Comparison of ENCODE assay signal across 36 cellular contexts in the genomic region with DNA sequence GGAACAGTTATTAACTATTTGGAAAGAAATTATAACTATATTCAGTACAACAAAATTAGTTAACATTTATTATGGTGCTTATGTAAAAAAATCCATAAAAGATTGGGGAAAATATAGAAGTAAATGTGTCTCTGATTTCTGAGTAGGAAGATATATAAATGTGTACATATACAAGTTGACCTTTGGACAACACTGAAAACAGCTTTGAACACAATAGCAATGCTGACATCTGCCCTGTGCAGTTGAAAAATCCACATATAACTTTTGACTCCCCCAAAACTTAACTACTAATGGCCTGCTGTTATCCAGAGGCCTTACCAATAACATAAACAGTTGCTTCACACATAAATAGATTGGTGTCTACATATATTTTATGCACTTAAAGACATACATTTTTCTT. TPM values are rescaled to one million over a fixed set of nuclear protein-coding genes. Genes with fewer than 3 reads are reported as not detected.
DNase-seq lines count a peak whose midpoint lies in the region; ATAC-seq, FAIRE-seq and TF ChIP-seq lines count a peak whose summit lies in the region.
"Had no signal": no experiment of that assay in that cellular context is flagged by ENCODE, and none has a peak within 500 bp of the region (broad histone marks: within the 10 kb centered on the region; RNA-seq: fewer than 3 reads in every experiment).

No MANE protein-coding gene starts in this region.

- DNase-seq in HepG2 (ENCODE audit: low spot score) (peak; percentile 49), right lobe of liver (no peak), GM18507 (ENCODE audit: extremely low spot score, insufficient read length, low read depth) (no peak), left colon (no peak), HCEC 1CT (no peak), DMS79 (lab: John Stamatoyannopoulos, UW) (no peak)
- DNase-seq: 8988T; ACHN; AML-193; BE2C; C1 segment of cervical spinal cord; Caco-2; Calu3; CD4-positive, alpha-beta memory T cell; CD4-positive, alpha-beta T cell; CD4-positive, CD25-positive, alpha-beta regulatory T cell; CD8-positive, alpha-beta memory T cell; CD8-positive, alpha-beta T cell; COR-L47; DMS 273 treated with DMSO at 0.1 percent for 48 hours; DMS153; DMS53; DMS79 treated with DMSO at 0.1 percent for 48 hours; DND-41; EL had no signal

- H3K4me1 ChIP-seq in HepG2 (ENCODE audit: insufficient read depth, low read length) (peaks cover 10% of the 10 kb centered on the region), right lobe of liver (no peaks in the 10 kb centered on the region)
- H3K4me1 ChIP-seq: A549, BE2C, Caco-2 had no signal

- no peak for TF ChIP-seq POLR2A in HepG2 (IDR thresholded peaks at IDR 0.05; ENCODE audit: insufficient read depth in 1 of 2, low read depth in 2 of 2, low read length in 2 of 2)
- TF ChIP-seq POLR2A in right lobe of liver (IDR thresholded peaks at IDR 0.05): no peak

- intact Hi-C loops in HepG2 (cut with micrococcal nuclease; ENCODE audit: unreplicated experiment) (no loop called here), right lobe of liver (cut with DNase I) (no loop called here), left colon (cut with DNase I, micrococcal nuclease) (no loop called here)

- H3K36me3 ChIP-seq in HepG2 (replicated peaks in 1 of 2; ENCODE audit: control insufficient read depth in 1 of 2, insufficient read depth in 2 of 2, low read length in 2 of 2): peaks cover 2 to 34% of the 10 kb centered on the region in 2 experiments; a peak in 4 of 5 replicates
- H3K36me3 ChIP-seq in right lobe of liver: peaks cover 0 to 56% (median 3%) of the 10 kb centered on the region in 4 donors

- no peaks in the 10 kb centered on the region for H3K79me2 ChIP-seq in HepG2 (ENCODE audit: insufficient read depth, low read length)

- H3K27ac ChIP-seq in HepG2 (ENCODE audit: extremely low read length, insufficient read depth, low read length): peak overlapping the region; percentile 38
- no peak overlapping the region for H3K27ac ChIP-seq in right lobe of liver
- H3K27ac ChIP-seq: 22Rv1; A549; BLaER1; BLaER1 treated with 17β-estradiol and CSF1 and Interleukin-3, amounts not matched to agents 10 nM and 100 nM; C4-2B had no signal

- ATAC-seq in HepG2: peak; percentile 73
- no peak for ATAC-seq in right lobe of liver
- ATAC-seq in left colon: peak; percentile 52
- ATAC-seq: A549; CD8-positive, alpha-beta T cell had no signal

- H3K9ac ChIP-seq in HepG2 (ENCODE audit: insufficient read depth, low read depth, low read length): no peak overlapping the region
- H3K9ac ChIP-seq: BLaER1; BLaER1 treated with 17β-estradiol and CSF1 and Interleukin-3, amounts not matched to agents 10 nM and 100 nM had no signal

- no peak for TF ChIP-seq RAD21 in HepG2 (CRISPR knock-in tag; IDR thresholded peaks at IDR 0.05)

- in situ Hi-C loops in HepG2 (cut with HindIII; ENCODE audit: extremely low pct_ligation_motif_present, low pct_unique_long_range_greater_than_20kb): no loop called here

- H2AFZ ChIP-seq in HepG2 (ENCODE audit: low read length): no peak overlapping the region

- FAIRE-seq in HepG2 (lab: Jason Lieb, UNC): no peak
- peak; percentile 49 for FAIRE-seq in GM18507 (lab: Jason Lieb, UNC)
- FAIRE-seq: A549, D721Med had no signal

- H3K4me2 ChIP-seq in HepG2 (ENCODE audit: low read depth, low read length): 0 out of 2 replicates have a peak overlapping the region, but pooled peaks have one; percentile 24
- H3K4me2 ChIP-seq: A549; BLaER1; BLaER1 treated with 17β-estradiol and CSF1 and Interleukin-3, amounts not matched to agents 10 nM and 100 nM had no signal

- H4K20me1 ChIP-seq in HepG2 (ENCODE audit: insufficient read depth, low read length): no peaks in the 10 kb centered on the region
- H4K20me1 ChIP-seq: BLaER1; BLaER1 treated with 17β-estradiol and CSF1 and Interleukin-3, amounts not matched to agents 10 nM and 100 nM had no signal

- no peak overlapping the region for H3K4me3 ChIP-seq in HepG2 (replicated peaks in 1 of 3; ENCODE audit: insufficient read depth in 1 of 3, low read depth in 2 of 3, low read length in 3 of 3)
- H3K4me3 ChIP-seq in right lobe of liver: no peak overlapping the region
- H3K4me3 ChIP-seq: A549; BLaER1; BLaER1 treated with 17β-estradiol and CSF1 and Interleukin-3, amounts not matched to agents 10 nM and 100 nM had no signal

- CTCF ChIA-PET in HepG2 (lab: Yijun Ruan, JAX; ENCODE audit: low intra/inter-chr PET ratio, low total read pairs): no interaction called here

- POLR2A ChIA-PET in HepG2 (lab: Yijun Ruan, JAX): interaction anchor here (1.0 to 1.2 kb wide), 2 partner anchors 12 to 47 kb away, joined by 4 to 5 read pairs; a partner anchor contains a TSS

- BruUV-seq in HepG2 (replicated peaks; lab: Mats Ljungman, UMichigan): no TSS peak

- H3K27me3 ChIP-seq in HepG2 (ENCODE audit: control insufficient read depth in 1 of 2, insufficient read depth in 2 of 2, low read length in 2 of 2): no peaks in the 10 kb centered on the region
- H3K27me3 ChIP-seq in right lobe of liver: no peaks in the 10 kb centered on the region
- H3K27me3 ChIP-seq: BE2C; BLaER1; BLaER1 treated with 17β-estradiol and CSF1 and Interleukin-3, amounts not matched to agents 10 nM and 100 nM had no signal

- H3K9me3 ChIP-seq in HepG2 (ENCODE audit: low read length): no peaks in the 10 kb centered on the region
- no peaks in the 10 kb centered on the region for H3K9me3 ChIP-seq in right lobe of liver
- H3K9me3 ChIP-seq: A549; BE2C; BLaER1; BLaER1 treated with 17β-estradiol and CSF1 and Interleukin-3, amounts not matched to agents 10 nM and 100 nM; Caco-2 had no signal

- TF ChIP-seq EP300 in HepG2 (IDR thresholded peaks at IDR 0.05; ENCODE audit: low read depth in 2 of 2, low read length in 2 of 2) (no peak), HepG2 (CRISPR knock-in tag; IDR thresholded peaks at IDR 0.05; ENCODE audit: borderline replicate concordance) (no peak)

- no peak for TF ChIP-seq CTCF in HepG2 (CRISPR knock-in tag; IDR thresholded peaks at IDR 0.05)
- no peak for TF ChIP-seq CTCF in right lobe of liver (IDR thresholded peaks at IDR 0.05)

RNA-seq across cellular contexts. Expression of a gene that starts 12.3 kb away (rescaled TPM):
- total RNA-seq in HepG2 (2016; rRNA removed; fragmentation: Illumina TruSeq; extraction: Trizol): 77.8 and 78.2 TPM in 2 replicates
- total RNA-seq in HepG2 (2016; cell fraction: cytosol; rRNA removed; fragmentation: Illumina TruSeq; extraction: Trizol; ENCODE audit: low read depth): 22.6 and 30.9 TPM in 2 replicates
- total RNA-seq in HepG2 (2016; cell fraction: insoluble cytoplasmic fraction; rRNA removed; fragmentation: Illumina TruSeq; extraction: Trizol): 79.0 and 81.0 TPM in 2 replicates
- total RNA-seq in HepG2 (2016; cell fraction: membrane; rRNA removed; fragmentation: Illumina TruSeq; extraction: Trizol): 54.0 and 62.0 TPM in 2 replicates
- 45.2 and 47.9 TPM in 2 replicates for total RNA-seq in HepG2 (2016; cell fraction: nucleus; rRNA removed; fragmentation: Illumina TruSeq; extraction: Trizol)
- 41.9 and 50.0 TPM in 2 replicates for polyA plus RNA-seq in HepG2 (2011; rRNA removed)
- 40.2 and 43.5 TPM in 2 replicates for polyA plus RNA-seq in HepG2 (2011; cell fraction: cytosol; rRNA removed)
- 46.3 and 51.0 TPM in 2 replicates for polyA plus RNA-seq in HepG2 (2011; cell fraction: nucleus; rRNA removed)
- 37.3 and 63.6 TPM in 2 replicates for polyA plus RNA-seq in HepG2 (2012)
- polyA plus RNA-seq in HepG2 (2016; cell fraction: cytosol; fragmentation: Illumina TruSeq; extraction: Trizol; ENCODE audit: low read depth): 30.9 and 42.2 TPM in 2 replicates
- polyA plus RNA-seq in HepG2 (2016; cell fraction: insoluble cytoplasmic fraction; fragmentation: Illumina TruSeq; extraction: Trizol; ENCODE audit: low read depth): 74.7 and 81.2 TPM in 2 replicates
- 45.4 and 51.3 TPM in 2 replicates for polyA plus RNA-seq in HepG2 (2016; cell fraction: membrane; fragmentation: Illumina TruSeq; extraction: Trizol; ENCODE audit: low read depth)
- 89.5 and 98.9 TPM in 2 replicates for polyA plus RNA-seq in HepG2 (2016; cell fraction: nucleus; fragmentation: Illumina TruSeq; extraction: Trizol; ENCODE audit: insufficient read depth, low read depth)
- polyA minus RNA-seq in HepG2 (2011; rRNA and poly(A)+ RNA removed; ENCODE audit: low replicate concordance): 49.3 and 54.0 TPM in 2 replicates
- 21.8 and 22.8 TPM in 2 replicates for polyA minus RNA-seq in HepG2 (2011; cell fraction: cytosol; rRNA and poly(A)+ RNA removed)
- 29.0 and 29.6 TPM in 2 replicates for polyA minus RNA-seq in HepG2 (2011; cell fraction: nucleus; rRNA and poly(A)+ RNA removed)
- 10 to 100 TPM; 16.4 to 63.5 (median 42.8) TPM for total RNA-seq in right lobe of liver
- total RNA-seq in left colon: 10 to 100 TPM; 91.4 to 92.4 TPM

RNA-seq across cellular contexts. Expression of a gene that starts 41.9 kb away (rescaled TPM):
- total RNA-seq in HepG2 (2016; rRNA removed; fragmentation: Illumina TruSeq; extraction: Trizol) (14.2 and 22.9 TPM in 2 replicates), right lobe of liver (1 to 10 TPM; 5.8 to 8.0 (median 7.4) TPM), left colon (10 to 100 TPM; 15.7 to 19.6 TPM)
- total RNA-seq in HepG2 (2016; cell fraction: cytosol; rRNA removed; fragmentation: Illumina TruSeq; extraction: Trizol; ENCODE audit: low read depth): 4.3 and 4.4 TPM in 2 replicates
- 13.2 and 23.1 TPM in 2 replicates for total RNA-seq in HepG2 (2016; cell fraction: insoluble cytoplasmic fraction; rRNA removed; fragmentation: Illumina TruSeq; extraction: Trizol)
- total RNA-seq in HepG2 (2016; cell fraction: membrane; rRNA removed; fragmentation: Illumina TruSeq; extraction: Trizol): 7.0 and 8.7 TPM in 2 replicates
- total RNA-seq in HepG2 (2016; cell fraction: nucleus; rRNA removed; fragmentation: Illumina TruSeq; extraction: Trizol): 31.6 and 36.9 TPM in 2 replicates
- 12.9 and 15.3 TPM in 2 replicates for polyA plus RNA-seq in HepG2 (2011; rRNA removed)
- 5.0 and 9.4 TPM in 2 replicates for polyA plus RNA-seq in HepG2 (2011; cell fraction: cytosol; rRNA removed)
- polyA plus RNA-seq in HepG2 (2011; cell fraction: nucleus; rRNA removed): 11.8 and 15.2 TPM in 2 replicates
- 10.8 and 13.8 TPM in 2 replicates for polyA plus RNA-seq in HepG2 (2012)
- polyA plus RNA-seq in HepG2 (2016; cell fraction: cytosol; fragmentation: Illumina TruSeq; extraction: Trizol; ENCODE audit: low read depth): 1.1 and 1.2 TPM in 2 replicates
- polyA plus RNA-seq in HepG2 (2016; cell fraction: insoluble cytoplasmic fraction; fragmentation: Illumina TruSeq; extraction: Trizol; ENCODE audit: low read depth): 8.9 and 10.3 TPM in 2 replicates
- 2.7 TPM in 2 replicates for polyA plus RNA-seq in HepG2 (2016; cell fraction: membrane; fragmentation: Illumina TruSeq; extraction: Trizol; ENCODE audit: low read depth)
- 46.4 and 46.8 TPM in 2 replicates for polyA plus RNA-seq in HepG2 (2016; cell fraction: nucleus; fragmentation: Illumina TruSeq; extraction: Trizol; ENCODE audit: insufficient read depth, low read depth)
- polyA minus RNA-seq in HepG2 (2011; rRNA and poly(A)+ RNA removed; ENCODE audit: low replicate concordance): 13.9 and 23.0 TPM in 2 replicates
- 9.5 and 12.0 TPM in 2 replicates for polyA minus RNA-seq in HepG2 (2011; cell fraction: cytosol; rRNA and poly(A)+ RNA removed)
- 25.5 and 34.2 TPM in 2 replicates for polyA minus RNA-seq in HepG2 (2011; cell fraction: nucleus; rRNA and poly(A)+ RNA removed)

RNA-seq across cellular contexts. Expression of a gene that starts 47.3 kb away (rescaled TPM):
- 32.9 and 55.8 TPM in 2 replicates for total RNA-seq in HepG2 (2016; rRNA removed; fragmentation: Illumina TruSeq; extraction: Trizol)
- 8.2 and 8.7 TPM in 2 replicates for total RNA-seq in HepG2 (2016; cell fraction: cytosol; rRNA removed; fragmentation: Illumina TruSeq; extraction: Trizol; ENCODE audit: low read depth)
- 38.1 and 61.6 TPM in 2 replicates for total RNA-seq in HepG2 (2016; cell fraction: insoluble cytoplasmic fraction; rRNA removed; fragmentation: Illumina TruSeq; extraction: Trizol)
- total RNA-seq in HepG2 (2016; cell fraction: membrane; rRNA removed; fragmentation: Illumina TruSeq; extraction: Trizol): 24.4 and 26.5 TPM in 2 replicates
- total RNA-seq in HepG2 (2016; cell fraction: nucleus; rRNA removed; fragmentation: Illumina TruSeq; extraction: Trizol): 75.1 and 80.5 TPM in 2 replicates
- 56.8 and 64.9 TPM in 2 replicates for polyA plus RNA-seq in HepG2 (2011; rRNA removed)
- 31.1 and 36.5 TPM in 2 replicates for polyA plus RNA-seq in HepG2 (2011; cell fraction: cytosol; rRNA removed)
- polyA plus RNA-seq in HepG2 (2011; cell fraction: nucleus; rRNA removed): 66.0 and 77.3 TPM in 2 replicates
- 37.2 and 41.2 TPM in 2 replicates for polyA plus RNA-seq in HepG2 (2012)
- 2.9 and 4.2 TPM in 2 replicates for polyA plus RNA-seq in HepG2 (2016; cell fraction: cytosol; fragmentation: Illumina TruSeq; extraction: Trizol; ENCODE audit: low read depth)
- 23.9 and 28.6 TPM in 2 replicates for polyA plus RNA-seq in HepG2 (2016; cell fraction: insoluble cytoplasmic fraction; fragmentation: Illumina TruSeq; extraction: Trizol; ENCODE audit: low read depth)
- polyA plus RNA-seq in HepG2 (2016; cell fraction: membrane; fragmentation: Illumina TruSeq; extraction: Trizol; ENCODE audit: low read depth): 5.2 and 8.6 TPM in 2 replicates
- 64.5 and 65.7 TPM in 2 replicates for polyA plus RNA-seq in HepG2 (2016; cell fraction: nucleus; fragmentation: Illumina TruSeq; extraction: Trizol; ENCODE audit: insufficient read depth, low read depth)
- 97.7 and 216 TPM in 2 replicates for polyA minus RNA-seq in HepG2 (2011; rRNA and poly(A)+ RNA removed; ENCODE audit: low replicate concordance)
- 41.0 and 43.9 TPM in 2 replicates for polyA minus RNA-seq in HepG2 (2011; cell fraction: cytosol; rRNA and poly(A)+ RNA removed)
- 122 and 140 TPM in 2 replicates for polyA minus RNA-seq in HepG2 (2011; cell fraction: nucleus; rRNA and poly(A)+ RNA removed)
- 10 to 100 TPM; 14.9 to 34.6 (median 20.9) TPM for total RNA-seq in right lobe of liver
- total RNA-seq in left colon: 10 to 100 TPM; 26.3 to 37.3 TPM

RNA-seq across cellular contexts. Expression of a gene that starts 48.7 kb away (rescaled TPM):
- total RNA-seq in HepG2 (2016; rRNA removed; fragmentation: Illumina TruSeq; extraction: Trizol): not detected in 2 replicates
- total RNA-seq in HepG2 (2016; cell fraction: cytosol; rRNA removed; fragmentation: Illumina TruSeq; extraction: Trizol; ENCODE audit: low read depth): not detected in 2 replicates
- total RNA-seq in HepG2 (2016; cell fraction: insoluble cytoplasmic fraction; rRNA removed; fragmentation: Illumina TruSeq; extraction: Trizol): not detected in 2 replicates
- total RNA-seq in HepG2 (2016; cell fraction: membrane; rRNA removed; fragmentation: Illumina TruSeq; extraction: Trizol): not detected in 2 replicates
- total RNA-seq in HepG2 (2016; cell fraction: nucleus; rRNA removed; fragmentation: Illumina TruSeq; extraction: Trizol): not detected in 2 replicates
- not detected in 2 replicates for polyA plus RNA-seq in HepG2 (2011; rRNA removed)
- polyA plus RNA-seq in HepG2 (2011; cell fraction: cytosol; rRNA removed): not detected in 2 replicates
- polyA plus RNA-seq in HepG2 (2011; cell fraction: nucleus; rRNA removed): not detected in 2 replicates
- not detected in 2 replicates for polyA plus RNA-seq in HepG2 (2012)
- not detected in 2 replicates for polyA plus RNA-seq in HepG2 (2016; cell fraction: cytosol; fragmentation: Illumina TruSeq; extraction: Trizol; ENCODE audit: low read depth)
- polyA plus RNA-seq in HepG2 (2016; cell fraction: insoluble cytoplasmic fraction; fragmentation: Illumina TruSeq; extraction: Trizol; ENCODE audit: low read depth): not detected in 2 replicates
- polyA plus RNA-seq in HepG2 (2016; cell fraction: membrane; fragmentation: Illumina TruSeq; extraction: Trizol; ENCODE audit: low read depth): not detected in 2 replicates
- polyA plus RNA-seq in HepG2 (2016; cell fraction: nucleus; fragmentation: Illumina TruSeq; extraction: Trizol; ENCODE audit: insufficient read depth, low read depth): not detected in 2 replicates
- polyA minus RNA-seq in HepG2 (2011; rRNA and poly(A)+ RNA removed; ENCODE audit: low replicate concordance): not detected in 2 replicates
- not detected in 2 replicates for polyA minus RNA-seq in HepG2 (2011; cell fraction: cytosol; rRNA and poly(A)+ RNA removed)
- polyA minus RNA-seq in HepG2 (2011; cell fraction: nucleus; rRNA and poly(A)+ RNA removed): not detected in 2 replicates
- total RNA-seq in right lobe of liver: 1 to 10 TPM in 2 of 6 experiments, under 1 TPM in 4; 0.26 to 1.3 (median 0.51) TPM
- total RNA-seq in left colon: under 1 TPM; 0.40 to 0.98 TPM
- total RNA-seq: A172, A673, Caco-2, Calu3, Daoy had no signal
- polyA plus RNA-seq: AG04450, BJ had no signal

Comparison
In these comparisons a context has a peak if more than half of its experiments do, and no peak if none do; other contexts are left out.
1. ATAC-seq: peak in HepG2 (single experiment) and left colon (single experiment); none in right lobe of liver (0 of 4).